ENCODE assay signal across 1 cellular context in genomic region chr19:32674959-32675719, GRCh38.
TF ChIP-seq lines count a peak whose summit lies in the region.

ANKRD27 (minus strand) TSS chr19:32675180; CDS start chr19:32659015, 16,165 bp downstream.

TF ChIP-seq in GM23338, 12 proteins besides CTCF, POLR2A, EP300 and RAD21 (continued from another document):
- no peak for TF ChIP-seq ZNF462 (CRISPR knock-in tag; IDR thresholded peaks at IDR 0.05)
- no peak for TF ChIP-seq ZNF114 (CRISPR knock-in tag; IDR thresholded peaks at IDR 0.05)
